In the genomic region with DNA sequence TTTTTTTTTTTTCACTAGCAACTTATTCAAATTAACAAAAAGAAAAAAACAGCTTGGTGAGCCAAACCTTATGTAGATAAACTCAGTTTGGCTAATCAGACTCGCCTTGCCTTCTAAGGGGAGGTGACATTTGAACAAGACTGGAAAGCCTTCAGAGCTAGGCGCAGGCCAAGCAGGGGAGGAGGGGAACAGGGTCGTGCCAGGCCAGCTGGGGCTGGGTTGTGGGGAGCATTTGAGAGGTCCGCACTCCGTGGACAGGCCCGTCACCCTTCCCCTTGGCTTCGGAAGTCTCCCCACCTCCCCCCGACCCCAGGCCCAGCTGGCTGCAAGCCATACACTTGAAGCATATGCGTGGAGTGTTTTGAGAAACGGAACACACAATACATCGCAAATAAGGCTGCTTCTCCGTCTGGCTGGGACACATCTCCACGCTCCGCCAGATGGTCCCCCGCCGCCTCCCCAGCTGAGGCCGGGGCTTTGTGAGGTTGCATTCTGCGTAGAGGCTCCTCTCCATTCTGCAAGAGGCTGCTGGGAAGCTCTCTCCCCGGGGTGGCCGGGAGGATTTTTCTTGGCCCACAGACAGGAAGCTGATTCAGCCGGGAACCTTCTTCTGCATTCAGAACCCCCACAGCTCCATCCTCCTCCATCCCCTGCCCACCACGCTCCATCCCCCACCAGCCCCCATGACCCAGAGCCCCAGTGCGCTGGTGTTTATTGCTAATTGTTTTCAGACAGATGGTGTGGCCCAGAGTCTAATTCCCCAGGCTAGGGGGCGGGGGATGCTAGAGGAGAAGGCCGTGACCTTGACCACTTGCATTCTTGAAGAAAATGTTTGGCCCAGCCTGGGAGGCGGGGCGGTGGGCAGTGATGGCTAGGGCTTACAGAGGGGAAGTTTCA, we compare ENCODE assay signal across 9 cellular contexts.
A peak's percentile ranks its signal among the peaks of the same experiment; 100 is the strongest.
DNase-seq lines count a peak whose midpoint lies in the region; ATAC-seq, FAIRE-seq and TF ChIP-seq lines count a peak whose summit lies in the region.
"Had no signal": no experiment of that assay in that cellular context is flagged by ENCODE, and none has a peak within 500 bp of the region (broad histone marks: within the 10 kb centered on the region; RNA-seq: fewer than 3 reads in every experiment).

No MANE protein-coding gene starts in this region.

- H2AFZ ChIP-seq in HepG2 (ENCODE audit: low read length): no peak overlapping the region

- no peaks in the 10 kb centered on the region for H3K27me3 ChIP-seq in liver (ENCODE audit: control insufficient read depth in 4 of 4, insufficient read depth in 4 of 4, low read length in 3 of 4)
- peaks cover 10 to 53% of the 10 kb centered on the region in 2 experiments; a peak in 4 of 5 replicates for H3K27me3 ChIP-seq in HepG2 (ENCODE audit: control insufficient read depth in 1 of 2, insufficient read depth in 2 of 2, low read length in 2 of 2)
- H3K27me3 ChIP-seq in heart right ventricle: no peaks in the 10 kb centered on the region

- H3K79me2 ChIP-seq in HepG2 (ENCODE audit: insufficient read depth, low read length): no peaks in the 10 kb centered on the region

- H3K4me1 ChIP-seq in liver (ENCODE audit: control insufficient read depth in 4 of 4, insufficient read depth in 4 of 4, low read length in 3 of 4) (peaks cover 2 to 31% (median 20%) of the 10 kb centered on the region in 4 donors), HepG2 (ENCODE audit: insufficient read depth, low read length) (0 out of 2 replicates have a peak, but pooled peaks cover 11% of the 10 kb centered on the region), heart right ventricle (peaks cover 24 to 65% (median 60%) of the 10 kb centered on the region in 9 donors)

- WGBS in liver: 48% methylated on average over 27 of the region's 27 CpGs
- 45% methylated on average over 24 of the region's 27 CpGs for WGBS in HepG2 (ENCODE audit: low lambda C conversion rate)
- 15 to 20% methylated on average over 27 of the region's 27 CpGs for WGBS in heart right ventricle, 2 donors

- H3K9me3 ChIP-seq in liver (ENCODE audit: control insufficient read depth in 4 of 4, low read length in 3 of 4) (no peaks in the 10 kb centered on the region), HepG2 (ENCODE audit: low read length) (no peaks in the 10 kb centered on the region), heart right ventricle (no peaks in the 10 kb centered on the region)

- TF ChIP-seq CTCF in liver (IDR thresholded peaks at IDR 0.05; ENCODE audit: low read depth, low read length, missing input control): no peak
- no peak for TF ChIP-seq CTCF in HepG2 (CRISPR knock-in tag; IDR thresholded peaks at IDR 0.05)
- no peak for TF ChIP-seq CTCF in heart right ventricle (IDR thresholded peaks at IDR 0.05)
- no peak for TF ChIP-seq CTCF in GM13976 (IDR thresholded peaks at IDR 0.05; ENCODE audit: borderline replicate concordance, control extremely low read depth, extremely low read depth, insufficient read depth, missing control alignments)

- POLR2A ChIA-PET in HepG2 (lab: Yijun Ruan, JAX): no interaction called here

- no peaks in the 10 kb centered on the region for H4K20me1 ChIP-seq in HepG2 (ENCODE audit: insufficient read depth, low read length)

- H3K27ac ChIP-seq in liver (ENCODE audit: low read depth in 1 of 2, low read length in 2 of 2) (peak overlapping the region; percentile 51 to 57), HepG2 (ENCODE audit: extremely low read length, insufficient read depth, low read length) (no peak overlapping the region), heart right ventricle (peak overlapping the region; percentile 68 to 96 (median 86))

- no peak for TF ChIP-seq POLR2A in HepG2 (IDR thresholded peaks at IDR 0.05; ENCODE audit: insufficient read depth in 1 of 2, low read depth in 2 of 2, low read length in 2 of 2)

- no peak for DNase-seq in HepG2 (ENCODE audit: low spot score)
- DNase-seq in UCSD-AML1 (lab: John Stamatoyannopoulos, UW; ENCODE audit: unreplicated experiment): peak; percentile 84
- DNase-seq in heart right ventricle: peak; percentile 80 to 87
- peak; percentile 88 for DNase-seq in putamen (ENCODE audit: low spot score)
- DNase-seq in GM13976 (ENCODE audit: low spot score): no peak
- DNase-seq: DND-41 had no signal

- H3K36me3 ChIP-seq in liver (ENCODE audit: control insufficient read depth in 4 of 4, insufficient read depth in 3 of 4, low read depth in 1 of 4, low read length in 3 of 4): no peaks in the 10 kb centered on the region
- no peaks in the 10 kb centered on the region for H3K36me3 ChIP-seq in HepG2 (replicated peaks in 1 of 2; ENCODE audit: control insufficient read depth in 1 of 2, insufficient read depth in 2 of 2, low read length in 2 of 2)
- no peaks in the 10 kb centered on the region for H3K36me3 ChIP-seq in heart right ventricle

- TF ChIP-seq EP300 in HepG2 (IDR thresholded peaks at IDR 0.05; ENCODE audit: low read depth in 2 of 2, low read length in 2 of 2) (no peak), HepG2 (CRISPR knock-in tag; IDR thresholded peaks at IDR 0.05; ENCODE audit: borderline replicate concordance) (no peak)

- CTCF ChIA-PET in HepG2 (lab: Yijun Ruan, JAX; ENCODE audit: low intra/inter-chr PET ratio, low total read pairs): no interaction called here

- no peak for FAIRE-seq in HepG2 (lab: Jason Lieb, UNC)

- H3K4me3 ChIP-seq in liver (ENCODE audit: low read depth in 1 of 3, low read length in 3 of 3): no peak overlapping the region
- H3K4me3 ChIP-seq in HepG2 (replicated peaks in 1 of 3; ENCODE audit: insufficient read depth in 1 of 3, low read depth in 2 of 3, low read length in 3 of 3): no peak overlapping the region
- H3K4me3 ChIP-seq in heart right ventricle: peak overlapping the region in 7 of 10 donors; percentile 13 to 38 (median 30)

- intact Hi-C loops in HepG2 (cut with micrococcal nuclease; ENCODE audit: unreplicated experiment) (no loop called here), heart right ventricle (cut with DNase I) (loop anchor here in 4 of 10 donors (2.0 to 10.0 kb wide), 4 partner anchors 91 to 287 kb away; a partner anchor contains a TSS)

- TF ChIP-seq RAD21 in liver (IDR thresholded peaks at IDR 0.05) (no peak), HepG2 (CRISPR knock-in tag; IDR thresholded peaks at IDR 0.05) (no peak)

- no TSS peak for BruUV-seq in HepG2 (replicated peaks; lab: Mats Ljungman, UMichigan)

- ATAC-seq in HepG2 (no peak; the same call in 2 of the 3 replicates), heart right ventricle (peak; percentile 77 to 89 (median 84)), HG02938 (IDR thresholded peaks at IDR 0.05; ENCODE audit: unreplicated experiment) (no peak), HG03196 (IDR thresholded peaks at IDR 0.05; ENCODE audit: unreplicated experiment) (no peak)

- no peak overlapping the region for H3K9ac ChIP-seq in liver (ENCODE audit: low read depth in 1 of 2, low read length in 2 of 2)
- H3K9ac ChIP-seq in HepG2 (ENCODE audit: insufficient read depth, low read depth, low read length): no peak overlapping the region

- no peak overlapping the region for H3K4me2 ChIP-seq in HepG2 (ENCODE audit: low read depth, low read length)

- in situ Hi-C loops in HepG2 (cut with HindIII; ENCODE audit: extremely low pct_ligation_motif_present, low pct_unique_long_range_greater_than_20kb): no loop called here
- in situ Hi-C loops in GM13976 (cut with MboI; ENCODE audit: low sequenced_read_pairs, unreplicated experiment): no loop called here

TF ChIP-seq in liver, 16 proteins besides CTCF, POLR2A, EP300 and RAD21:
- TF ChIP-seq RXRA (IDR thresholded peaks at IDR 0.05) (peak; percentile 4 to 19), NR2F2 (IDR thresholded peaks at IDR 0.05) (peak; percentile 81)
- TF ChIP-seq, protein P1, sequence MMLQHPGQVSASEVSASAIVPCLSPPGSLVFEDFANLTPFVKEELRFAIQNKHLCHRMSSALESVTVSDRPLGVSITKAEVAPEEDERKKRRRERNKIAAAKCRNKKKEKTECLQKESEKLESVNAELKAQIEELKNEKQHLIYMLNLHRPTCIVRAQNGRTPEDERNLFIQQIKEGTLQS (IDR thresholded peaks at IDR 0.05): no peak

TF ChIP-seq in HepG2, 621 proteins besides CTCF, POLR2A, EP300 and RAD21:
- TF ChIP-seq KDM4B (CRISPR knock-in tag; IDR thresholded peaks at IDR 0.05) (no peak), ZNF235 (CRISPR knock-in tag; IDR thresholded peaks at IDR 0.05; ENCODE audit: borderline replicate concordance) (no peak), ZNF382 (CRISPR knock-in tag; IDR thresholded peaks at IDR 0.05; ENCODE audit: borderline replicate concordance) (no peak), MYC (CRISPR knock-in tag; IDR thresholded peaks at IDR 0.05; ENCODE audit: borderline replicate concordance) (no peak), HDAC6 (IDR thresholded peaks at IDR 0.05; ENCODE audit: low read depth, low read length) (no peak), ZNF577 (CRISPR knock-in tag; IDR thresholded peaks at IDR 0.05; ENCODE audit: borderline replicate concordance, low read depth) (no peak), NONO (IDR thresholded peaks at IDR 0.05) (no peak), NONO (CRISPR knock-in tag; conservative IDR thresholded peaks at IDR 0.05) (no peak), ZBTB7A (CRISPR knock-in tag; IDR thresholded peaks at IDR 0.05) (no peak), ZNF557 (CRISPR knock-in tag; IDR thresholded peaks at IDR 0.05) (no peak), MTA1 (CRISPR knock-in tag; IDR thresholded peaks at IDR 0.05; ENCODE audit: borderline replicate concordance) (no peak)
- TF ChIP-seq, protein P2, sequence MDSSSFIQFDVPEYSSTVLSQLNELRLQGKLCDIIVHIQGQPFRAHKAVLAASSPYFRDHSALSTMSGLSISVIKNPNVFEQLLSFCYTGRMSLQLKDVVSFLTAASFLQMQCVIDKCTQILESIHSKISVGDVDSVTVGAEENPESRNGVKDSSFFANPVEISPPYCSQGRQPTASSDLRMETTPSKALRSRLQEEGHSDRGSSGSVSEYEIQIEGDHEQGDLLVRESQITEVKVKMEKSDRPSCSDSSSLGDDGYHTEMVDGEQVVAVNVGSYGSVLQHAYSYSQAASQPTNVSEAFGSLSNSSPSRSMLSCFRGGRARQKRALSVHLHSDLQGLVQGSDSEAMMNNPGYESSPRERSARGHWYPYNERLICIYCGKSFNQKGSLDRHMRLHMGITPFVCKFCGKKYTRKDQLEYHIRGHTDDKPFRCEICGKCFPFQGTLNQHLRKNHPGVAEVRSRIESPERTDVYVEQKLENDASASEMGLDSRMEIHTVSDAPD (CRISPR knock-in tag; IDR thresholded peaks at IDR 0.05): no peak

Comparison
In these comparisons a context has a peak if more than half of its experiments do, and no peak if none do; other contexts are left out.
1. H3K4me3 ChIP-seq: peak in heart right ventricle (7 of 10); none in liver (0 of 3) and HepG2 (0 of 3).
2. ATAC-seq: peak in heart right ventricle (8 of 8); none in HepG2 (single experiment), HG02938 (single experiment) and HG03196 (single experiment).
3. DNase-seq: peak in UCSD-AML1 (single experiment), heart right ventricle (2 of 2) and putamen (single experiment); none in HepG2 (single experiment) and GM13976 (single experiment).